18 cellular contexts compared by ENCODE assay signal in genomic region chr5:86596476-86596875, GRCh38. TPM values are rescaled to one million over a fixed set of nuclear protein-coding genes. Genes with fewer than 3 reads are reported as not detected.
DNase-seq lines count a peak whose midpoint lies in the region; ATAC-seq, FAIRE-seq and TF ChIP-seq lines count a peak whose summit lies in the region.
"Had no signal": no experiment of that assay in that cellular context is flagged by ENCODE, and none has a peak within 500 bp of the region (broad histone marks: within the 10 kb centered on the region; RNA-seq: fewer than 3 reads in every experiment).

No MANE protein-coding gene starts in this region.

- POLR2A ChIA-PET in activated CD4-positive, alpha-beta T cell treated with anti-CD3 and anti-CD28 coated beads for 36 hours (lab: Charles Lee) = no interaction called here

- peak; percentile 36 for FAIRE-seq in bronchial epithelial cell (lab: Jason Lieb, UNC)
- FAIRE-seq: A549, D721Med, GM12878, GM18507, HepG2, HTR-8/SVneo had no signal

- peak; percentile 42 for DNase-seq in Calu3
- DNase-seq in GM23338 (ENCODE audit: low spot score) = no peak
- peak; percentile 21 for DNase-seq in bronchial epithelial cell (ENCODE audit: low read depth)
- no peak for DNase-seq in neuronal stem cell (ENCODE audit: low spot score)
- DNase-seq in activated naive CD4-positive, alpha-beta T cell treated with Interleukin-2 at 50 U/mL for 16 hours = no peak
- no peak for DNase-seq in activated CD4-positive, alpha-beta T cell treated with anti-CD3 and anti-CD28 coated beads for 36 hours
- DNase-seq in EL = no peak
- DNase-seq: BE2C; CD4-positive, alpha-beta memory T cell; DMS153; H7 had no signal

- H3K4me3 Mint-ChIP-seq in Calu3 (ENCODE audit: low read depth, unreplicated experiment) (no peak overlapping the region), GM23338 (no peak overlapping the region)
- H3K4me3 Mint-ChIP-seq in activated CD4-positive, alpha-beta T cell treated with anti-CD3 and anti-CD28 coated beads for 36 hours = no peak overlapping the region
- H3K4me3 Mint-ChIP-seq: CD4-positive, alpha-beta memory T cell had no signal

- TF ChIP-seq CTCF in Calu3 (IDR thresholded peaks at IDR 0.05; ENCODE audit: unreplicated experiment) (no peak), GM23338 (conservative IDR thresholded peaks at IDR 0.05; ENCODE audit: low read depth in 2 of 2) (no peak), bronchial epithelial cell (IDR thresholded peaks at IDR 0.05; ENCODE audit: insufficient read depth, low read length, severe bottlenecking) (no peak)

- H3K79me2 ChIP-seq in GM23338 (replicated peaks; ENCODE audit: insufficient read depth) = no peaks in the 10 kb centered on the region

- H4K91ac ChIP-seq in neuronal stem cell (ENCODE audit: low read depth, low read length, poor library complexity) = no peak overlapping the region

- no peak overlapping the region for H2BK15ac ChIP-seq in neuronal stem cell (ENCODE audit: low read length)

- no peaks in the 10 kb centered on the region for H3F3A ChIP-seq in GM23338 (replicated peaks; ENCODE audit: low read depth)

- H3K4me2 ChIP-seq in GM23338 = no peak overlapping the region
- no peak overlapping the region for H3K4me2 ChIP-seq in neuronal stem cell (ENCODE audit: insufficient read depth, low read length, poor library complexity, severe bottlenecking)
- H3K4me2 ChIP-seq: A549 had no signal

- H3K36me3 Mint-ChIP-seq in Calu3 (ENCODE audit: insufficient read depth, unreplicated experiment) = no peaks in the 10 kb centered on the region
- no peaks in the 10 kb centered on the region for H3K36me3 Mint-ChIP-seq in GM23338 (ENCODE audit: low read depth)
- H3K36me3 Mint-ChIP-seq in activated CD4-positive, alpha-beta T cell treated with anti-CD3 and anti-CD28 coated beads for 36 hours (ENCODE audit: low read depth) = no peaks in the 10 kb centered on the region
- H3K36me3 Mint-ChIP-seq: CD4-positive, alpha-beta memory T cell had no signal

- no peaks in the 10 kb centered on the region for H3K9me3 ChIP-seq in neuronal stem cell (replicated peaks in 1 of 2; ENCODE audit: control insufficient read depth in 2 of 2, insufficient read depth in 1 of 2, low read depth in 1 of 2, low read length in 2 of 2)
- H3K9me3 ChIP-seq: A549, BE2C had no signal

- H3K79me1 ChIP-seq in neuronal stem cell (ENCODE audit: low read depth, low read length) = no peaks in the 10 kb centered on the region

- no peak overlapping the region for H3K23ac ChIP-seq in neuronal stem cell (ENCODE audit: low read depth, low read length, poor library complexity)

- no peak overlapping the region for H3K27ac ChIP-seq in GM23338 (ENCODE audit: low read depth)
- H3K27ac ChIP-seq in neuronal stem cell (replicated peaks; ENCODE audit: low read length) = no peak overlapping the region
- H3K27ac ChIP-seq: A549, C4-2B had no signal

- H4K8ac ChIP-seq in neuronal stem cell (ENCODE audit: low read depth, low read length) = no peak overlapping the region

- H3K4me3 ChIP-seq in GM23338 (no peak overlapping the region), bronchial epithelial cell (ENCODE audit: low read depth, low read length) (no peak overlapping the region), neuronal stem cell (ENCODE audit: low read length in 2 of 2) (no peak overlapping the region)
- H3K4me3 ChIP-seq: A549, GM12878 had no signal

- no peaks in the 10 kb centered on the region for H4K20me1 ChIP-seq in GM23338 (replicated peaks; ENCODE audit: insufficient read depth)

- H3K36me3 ChIP-seq in GM23338 (ENCODE audit: insufficient read depth) = no peaks in the 10 kb centered on the region
- no peaks in the 10 kb centered on the region for H3K36me3 ChIP-seq in bronchial epithelial cell (ENCODE audit: control insufficient read depth, insufficient read depth, low read length)
- no peaks in the 10 kb centered on the region for H3K36me3 ChIP-seq in neuronal stem cell (replicated peaks in 1 of 2; ENCODE audit: control insufficient read depth in 2 of 2, insufficient read depth in 2 of 2, low read length in 2 of 2)
- H3K36me3 ChIP-seq: BE2C had no signal

- H2AK5ac ChIP-seq in neuronal stem cell (ENCODE audit: low read depth, low read length) = no peak overlapping the region

- no peak overlapping the region for H2BK12ac ChIP-seq in neuronal stem cell (ENCODE audit: low read length)

- no TSS peak for BruUV-seq in Calu3 (replicated peaks; lab: Mats Ljungman, UMichigan)

- no peaks in the 10 kb centered on the region for H3K27me3 Mint-ChIP-seq in Calu3 (ENCODE audit: unreplicated experiment)
- no peaks in the 10 kb centered on the region for H3K27me3 Mint-ChIP-seq in GM23338 (ENCODE audit: insufficient read depth, low read depth, poor library complexity)
- H3K27me3 Mint-ChIP-seq in activated CD4-positive, alpha-beta T cell treated with anti-CD3 and anti-CD28 coated beads for 36 hours = peaks cover 41% of the 10 kb centered on the region

- peak overlapping the region; percentile 14; the same call in 1 of the 2 replicates for H2AFZ ChIP-seq in GM23338
- no peak overlapping the region for H2AFZ ChIP-seq in neuronal stem cell (ENCODE audit: low read length)

- CTCF ChIA-PET in Calu3 (lab: Charles Lee) = no interaction called here
- CTCF ChIA-PET in activated CD4-positive, alpha-beta T cell treated with anti-CD3 and anti-CD28 coated beads for 36 hours (lab: Charles Lee) = no interaction called here

- intact Hi-C loops in Calu3 (cut with micrococcal nuclease; ENCODE audit: unreplicated experiment) = no loop called here
- intact Hi-C loops in activated CD4-positive, alpha-beta T cell treated with anti-CD3 and anti-CD28 coated beads for 36 hours (cut with DNase I, micrococcal nuclease) = no loop called here

- H3K9me3 Mint-ChIP-seq in Calu3 (ENCODE audit: low read depth, unreplicated experiment) = no peaks in the 10 kb centered on the region
- H3K9me3 Mint-ChIP-seq in GM23338 = no peaks in the 10 kb centered on the region; the same call in 2 of the 3 replicates
- H3K9me3 Mint-ChIP-seq in activated CD4-positive, alpha-beta T cell treated with anti-CD3 and anti-CD28 coated beads for 36 hours (ENCODE audit: low read depth) = no peaks in the 10 kb centered on the region

- no peaks in the 10 kb centered on the region; the same call in 1 of the 2 replicates for H3K9me2 ChIP-seq in GM23338 (ENCODE audit: insufficient read depth)

- H2BK5ac ChIP-seq in neuronal stem cell (ENCODE audit: low read length) = no peak overlapping the region

- ATAC-seq in GM23338 = no peak
- no peak for ATAC-seq in activated CD4-positive, alpha-beta T cell treated with anti-CD3 and anti-CD28 coated beads for 36 hours
- ATAC-seq: A549, GM12878, HepG2 had no signal

- H3K4ac ChIP-seq in neuronal stem cell (ENCODE audit: low read length) = no peak overlapping the region

- no peak overlapping the region for H3K18ac ChIP-seq in neuronal stem cell (ENCODE audit: low read length)

- peak overlapping the region; percentile 2 for H3K9ac ChIP-seq in neuronal stem cell (ENCODE audit: low read depth, low read length, poor library complexity)

- H3K27me3 ChIP-seq in GM23338 (ENCODE audit: insufficient read depth) (no peaks in the 10 kb centered on the region), bronchial epithelial cell (ENCODE audit: control insufficient read depth, insufficient read depth, low read length) (no peaks in the 10 kb centered on the region), neuronal stem cell (ENCODE audit: control insufficient read depth in 3 of 3, insufficient read depth in 3 of 3, low read depth in 1 of 3, low read length in 3 of 3) (no peaks in the 10 kb centered on the region)

- no peak overlapping the region for H3K14ac ChIP-seq in neuronal stem cell (ENCODE audit: low read length)

- no peak overlapping the region for H2BK120ac ChIP-seq in neuronal stem cell (ENCODE audit: low read depth, low read length)

- H3K27ac Mint-ChIP-seq in Calu3 (ENCODE audit: unreplicated experiment) (no peak overlapping the region), GM23338 (no peak overlapping the region)
- no peak overlapping the region for H3K27ac Mint-ChIP-seq in activated CD4-positive, alpha-beta T cell treated with anti-CD3 and anti-CD28 coated beads for 36 hours
- H3K27ac Mint-ChIP-seq: CD4-positive, alpha-beta memory T cell had no signal

- H3K4me1 ChIP-seq in GM23338 (ENCODE audit: insufficient read depth) (peaks cover 9% of the 10 kb centered on the region), neuronal stem cell (ENCODE audit: control insufficient read depth in 2 of 2, insufficient read depth in 1 of 2, low read depth in 1 of 2, low read length in 2 of 2) (no peaks in the 10 kb centered on the region)
- H3K4me1 ChIP-seq: A549, BE2C had no signal

- H3K4me1 Mint-ChIP-seq in Calu3 (ENCODE audit: low read depth, unreplicated experiment) (peaks cover 11% of the 10 kb centered on the region), GM23338 (peaks cover 16% of the 10 kb centered on the region)
- no peaks in the 10 kb centered on the region for H3K4me1 Mint-ChIP-seq in activated CD4-positive, alpha-beta T cell treated with anti-CD3 and anti-CD28 coated beads for 36 hours
- H3K4me1 Mint-ChIP-seq: CD4-positive, alpha-beta memory T cell had no signal

RNA-seq across cellular contexts. Expression of gene COX7C, which starts 21.3 kb away (rescaled TPM):
- 730 and 859 TPM in 2 replicates for total RNA-seq in Calu3 (2022)
- 842 and 1,082 TPM in 2 replicates for total RNA-seq in GM23338 (2014; rRNA removed; shearing (Covaris generic))
- polyA plus RNA-seq in GM23338 (2016; fragmentation: Nextera tagmentation; extraction: Ambion mirVana) = 4,717 and 5,583 TPM in 2 replicates
- 226 and 231 TPM in 2 replicates for total RNA-seq in bronchial epithelial cell
- 1,448 TPM for polyA plus RNA-seq in neuronal stem cell (2013, experiment 1 of 2)
- polyA plus RNA-seq in neuronal stem cell (2013, experiment 2 of 2) = 1,424 TPM
- 100 to 1,000 TPM; 438 to 701 TPM for total RNA-seq in activated CD4-positive, alpha-beta T cell treated with anti-CD3 and anti-CD28 coated beads for 36 hours

Comparison
In these comparisons a context has a peak if more than half of its experiments do, and no peak if none do; other contexts are left out.
1. DNase-seq: peak in Calu3 (single experiment) and bronchial epithelial cell (single experiment); none in GM23338 (single experiment), neuronal stem cell (single experiment), activated naive CD4-positive, alpha-beta T cell treated with Interleukin-2 at 50 U/mL for 16 hours (single experiment), activated CD4-positive, alpha-beta T cell treated with anti-CD3 and anti-CD28 coated beads for 36 hours (single experiment) and EL (single experiment).